In the genomic region with DNA sequence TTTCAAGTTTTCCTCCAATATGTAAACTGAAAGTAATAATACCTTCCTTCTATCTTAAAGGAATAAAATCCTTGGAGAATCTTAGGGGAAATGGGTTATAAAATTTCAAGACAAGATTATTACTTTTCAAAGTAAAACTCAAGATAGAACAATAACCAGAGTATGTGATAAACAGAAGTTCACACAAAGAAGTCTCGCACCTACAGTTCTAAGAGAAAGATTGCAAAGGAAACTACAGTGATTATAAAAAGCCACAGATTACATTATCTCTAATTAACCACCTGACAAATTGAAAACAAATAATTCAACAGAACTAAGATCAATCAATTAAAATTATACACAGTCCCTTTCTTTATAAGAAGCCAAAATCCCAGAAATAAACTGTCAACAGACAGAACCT, we compare ENCODE assay signal across 1 cellular context.
TF ChIP-seq lines count a peak whose summit lies in the region.

No MANE protein-coding gene starts in this region.

TF ChIP-seq in liver, 16 proteins besides CTCF, POLR2A, EP300 and RAD21 (continued from another document):
- TF ChIP-seq RXRA (IDR thresholded peaks at IDR 0.05), result no peak
- TF ChIP-seq HNF4G (IDR thresholded peaks at IDR 0.05), result no peak
- TF ChIP-seq TAF1 (conservative IDR thresholded peaks at IDR 0.05), result no peak
